In genomic region chr4:89752932-89753598, GRCh38 we compare ENCODE assay signal across 8 cellular contexts.
A peak's percentile ranks its signal among the peaks of the same experiment; 100 is the strongest.
DNase-seq lines count a peak whose midpoint lies in the region; ATAC-seq and TF ChIP-seq lines count a peak whose summit lies in the region.
"Had no signal": no experiment of that assay in that cellular context is flagged by ENCODE, and none has a peak within 500 bp of the region (broad histone marks: within the 10 kb centered on the region; RNA-seq: fewer than 3 reads in every experiment).

No MANE protein-coding gene starts in this region.

- no peak overlapping the region for H3K27ac ChIP-seq in thoracic aorta

- ATAC-seq in thoracic aorta (ENCODE audit: insufficient number of reproducible peaks, low FRiP score, low read depth) (peak; percentile 27), GM19467 (IDR thresholded peaks at IDR 0.05; ENCODE audit: unreplicated experiment) (no peak), HG03442 (IDR thresholded peaks at IDR 0.05; ENCODE audit: unreplicated experiment) (no peak)

- peak overlapping the region; percentile 48 for H3K9ac ChIP-seq in adipocyte (ENCODE audit: low read length)
- peak overlapping the region; percentile 6 for H3K9ac ChIP-seq in iPS-15b (ENCODE audit: low read depth, low read length)

- H3K27me3 ChIP-seq in adipocyte (replicated peaks; ENCODE audit: control insufficient read depth, insufficient read depth, low read length) = no peaks in the 10 kb centered on the region
- no peaks in the 10 kb centered on the region for H3K27me3 ChIP-seq in iPS-15b (ENCODE audit: control insufficient read depth, insufficient read depth, low read length)
- no peaks in the 10 kb centered on the region for H3K27me3 ChIP-seq in thoracic aorta (replicated peaks; ENCODE audit: insufficient read depth)

- H3K36me3 ChIP-seq in adipocyte (ENCODE audit: control insufficient read depth, insufficient read depth, low read length, severe bottlenecking) (no peaks in the 10 kb centered on the region), iPS-15b (ENCODE audit: control insufficient read depth, insufficient read depth, low read length) (no peaks in the 10 kb centered on the region), thoracic aorta (no peaks in the 10 kb centered on the region)

- no peak for TF ChIP-seq CTCF in thoracic aorta (IDR thresholded peaks at IDR 0.05)

- DNase-seq in HT1080 (ENCODE audit: low read depth) (peak; percentile 90), adipocyte (ENCODE audit: low read depth) (peak; percentile 83), thoracic aorta (ENCODE audit: low spot score) (no peak), activated T-cell treated with anti-CD3 and anti-CD28 coated beads for 4 hours (no peak)
- DNase-seq: NCI-H774 had no signal

- H3K4me3 ChIP-seq in adipocyte (ENCODE audit: low read length) (peak overlapping the region; percentile 41), iPS-15b (ENCODE audit: low read depth, low read length) (no peak overlapping the region), thoracic aorta (no peak overlapping the region)

- H3K9me3 ChIP-seq in adipocyte (ENCODE audit: control insufficient read depth, low read length) (no peaks in the 10 kb centered on the region), iPS-15b (ENCODE audit: control insufficient read depth, insufficient read depth, low read length) (no peaks in the 10 kb centered on the region), thoracic aorta (no peaks in the 10 kb centered on the region)

- H3K4me1 ChIP-seq in adipocyte (ENCODE audit: control insufficient read depth, insufficient read depth, low read length) (peaks cover 17% of the 10 kb centered on the region), iPS-15b (ENCODE audit: control insufficient read depth, insufficient read depth, low read length) (no peaks in the 10 kb centered on the region), thoracic aorta (ENCODE audit: control insufficient read depth in 1 of 2, low read depth in 2 of 2) (no peaks in the 10 kb centered on the region)

Comparison
In these comparisons a context has a peak if more than half of its experiments do, and no peak if none do; other contexts are left out.
1. DNase-seq: peak in HT1080 (single experiment) and adipocyte (single experiment); none in thoracic aorta (single experiment) and activated T-cell treated with anti-CD3 and anti-CD28 coated beads for 4 hours (single experiment).